ENCODE assay signal across 22 cellular contexts in genomic region chr7:79636849-79637248, GRCh38.
"Had no signal": no experiment of that assay in that cellular context is flagged by ENCODE, and none has a peak within 500 bp of the region (broad histone marks: within the 10 kb centered on the region; RNA-seq: fewer than 3 reads in every experiment).

No MANE protein-coding gene starts in this region.

- H3K9me3 ChIP-seq: colonic mucosa, esophagus squamous epithelium, gastrocnemius medialis, heart right ventricle, lower lobe of right lung had no signal

- ATAC-seq: effector memory CD8-positive, alpha-beta T cell; esophagus mucosa; gastrocnemius medialis; heart right ventricle; left cardiac atrium; left lobe of liver; left ventricle myocardium superior; lower lobe of right lung; naive thymus-derived CD4-positive, alpha-beta T cell had no signal

- H3K4me1 ChIP-seq: colonic mucosa, esophagus squamous epithelium, gastrocnemius medialis, heart right ventricle, lower lobe of right lung had no signal

- DNase-seq: colonic mucosa; cortex of kidney; effector CD8-positive, alpha-beta T cell; effector memory CD8-positive, alpha-beta T cell; endodermal cell; erythroblast; esophagus squamous epithelium; foreskin fibroblast; foreskin melanocyte; gastrocnemius medialis; glutamatergic neuron; head of caudate nucleus; heart right ventricle; hippocampal formation; left cardiac atrium; left ventricle myocardium superior; lower lobe of right lung; mesenchymal stem cell; naive thymus-derived CD4-positive, alpha-beta T cell had no signal

- H3K27ac ChIP-seq: colonic mucosa, epithelial cell of prostate, esophagus squamous epithelium, gastrocnemius medialis, heart right ventricle, lower lobe of right lung had no signal

- H3K4me3 ChIP-seq: colonic mucosa, esophagus squamous epithelium, gastrocnemius medialis, heart right ventricle, lower lobe of right lung had no signal

- H3K36me3 ChIP-seq: colonic mucosa, esophagus squamous epithelium, gastrocnemius medialis, heart right ventricle, lower lobe of right lung had no signal

- H3K27me3 ChIP-seq: colonic mucosa, esophagus squamous epithelium, gastrocnemius medialis, heart right ventricle had no signal
